1 cellular context compared by ENCODE assay signal in the genomic region with DNA sequence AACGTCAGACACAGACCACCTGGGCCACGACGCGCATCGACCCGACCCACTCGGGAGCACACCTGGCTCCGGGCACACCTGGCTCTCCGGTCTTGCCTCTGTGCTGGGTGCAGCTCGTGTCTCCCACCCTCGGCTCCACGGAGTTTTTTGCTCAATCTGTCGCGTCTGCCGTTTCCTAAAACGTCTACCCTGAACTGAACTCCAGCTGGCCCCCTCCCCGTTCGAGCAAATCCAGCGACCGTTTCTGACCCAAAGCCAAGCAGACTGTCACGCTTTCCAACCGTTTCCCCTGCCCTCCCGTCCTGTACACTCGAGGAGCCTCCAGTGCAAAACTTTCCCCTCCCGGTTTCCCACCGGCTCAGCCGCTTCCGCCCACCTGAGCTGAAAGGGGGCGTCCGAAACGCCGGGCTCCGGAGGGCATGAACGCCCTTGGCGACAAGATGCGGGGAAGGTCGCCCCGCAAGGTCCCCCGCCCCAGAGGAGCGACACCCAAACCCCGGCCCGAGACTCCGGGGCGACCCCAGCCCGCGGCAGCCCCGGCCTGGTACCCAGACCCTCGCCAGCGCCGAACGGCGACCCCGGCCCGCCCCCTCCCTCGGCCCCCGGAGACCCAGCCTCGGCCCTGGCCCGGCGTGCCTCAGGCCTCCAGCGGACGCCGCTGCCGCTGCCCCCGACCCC.
TF ChIP-seq lines count a peak whose summit lies in the region.

No MANE protein-coding gene starts in this region.

TF ChIP-seq in IMR-90, 13 proteins besides CTCF, POLR2A, EP300 and RAD21:
- no peak for TF ChIP-seq MAFK (IDR thresholded peaks at IDR 0.05; ENCODE audit: low read depth, low read length)
- TF ChIP-seq, protein P1, sequence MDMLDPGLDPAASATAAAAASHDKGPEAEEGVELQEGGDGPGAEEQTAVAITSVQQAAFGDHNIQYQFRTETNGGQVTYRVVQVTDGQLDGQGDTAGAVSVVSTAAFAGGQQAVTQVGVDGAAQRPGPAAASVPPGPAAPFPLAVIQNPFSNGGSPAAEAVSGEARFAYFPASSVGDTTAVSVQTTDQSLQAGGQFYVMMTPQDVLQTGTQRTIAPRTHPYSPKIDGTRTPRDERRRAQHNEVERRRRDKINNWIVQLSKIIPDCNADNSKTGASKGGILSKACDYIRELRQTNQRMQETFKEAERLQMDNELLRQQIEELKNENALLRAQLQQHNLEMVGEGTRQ (IDR thresholded peaks at IDR 0.05; ENCODE audit: low read depth, low read length): no peak
- no peak for TF ChIP-seq MXI1 (IDR thresholded peaks at IDR 0.05; ENCODE audit: borderline replicate concordance, low read depth, low read length)
- no peak for TF ChIP-seq RFX5 (IDR thresholded peaks at IDR 0.05; ENCODE audit: low read depth, low read length)
- TF ChIP-seq SMC3 (IDR thresholded peaks at IDR 0.05; ENCODE audit: low read depth, low read length): no peak
- no peak for TF ChIP-seq CEBPB (IDR thresholded peaks at IDR 0.05; ENCODE audit: low read depth, low read length)
- TF ChIP-seq MAZ (IDR thresholded peaks at IDR 0.05; ENCODE audit: borderline replicate concordance, low read depth, low read length): no peak; the same call in 1 of the 2 replicates
- TF ChIP-seq CHD1 (IDR thresholded peaks at IDR 0.05; ENCODE audit: low read depth, low read length): no peak
- no peak for TF ChIP-seq BHLHE40 (IDR thresholded peaks at IDR 0.05; ENCODE audit: low read depth, low read length)
- no peak for TF ChIP-seq NFE2L2 (IDR thresholded peaks at IDR 0.05; ENCODE audit: low read depth, low read length)
- TF ChIP-seq FOS (IDR thresholded peaks at IDR 0.05; ENCODE audit: low read depth, low read length): no peak
- TF ChIP-seq, protein P2, sequence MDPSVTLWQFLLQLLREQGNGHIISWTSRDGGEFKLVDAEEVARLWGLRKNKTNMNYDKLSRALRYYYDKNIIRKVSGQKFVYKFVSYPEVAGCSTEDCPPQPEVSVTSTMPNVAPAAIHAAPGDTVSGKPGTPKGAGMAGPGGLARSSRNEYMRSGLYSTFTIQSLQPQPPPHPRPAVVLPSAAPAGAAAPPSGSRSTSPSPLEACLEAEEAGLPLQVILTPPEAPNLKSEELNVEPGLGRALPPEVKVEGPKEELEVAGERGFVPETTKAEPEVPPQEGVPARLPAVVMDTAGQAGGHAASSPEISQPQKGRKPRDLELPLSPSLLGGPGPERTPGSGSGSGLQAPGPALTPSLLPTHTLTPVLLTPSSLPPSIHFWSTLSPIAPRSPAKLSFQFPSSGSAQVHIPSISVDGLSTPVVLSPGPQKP (IDR thresholded peaks at IDR 0.05; ENCODE audit: borderline replicate concordance, low read depth, low read length): no peak
- TF ChIP-seq RCOR1 (IDR thresholded peaks at IDR 0.05; ENCODE audit: insufficient replicate concordance, low read length): no peak
